In the genomic region with DNA sequence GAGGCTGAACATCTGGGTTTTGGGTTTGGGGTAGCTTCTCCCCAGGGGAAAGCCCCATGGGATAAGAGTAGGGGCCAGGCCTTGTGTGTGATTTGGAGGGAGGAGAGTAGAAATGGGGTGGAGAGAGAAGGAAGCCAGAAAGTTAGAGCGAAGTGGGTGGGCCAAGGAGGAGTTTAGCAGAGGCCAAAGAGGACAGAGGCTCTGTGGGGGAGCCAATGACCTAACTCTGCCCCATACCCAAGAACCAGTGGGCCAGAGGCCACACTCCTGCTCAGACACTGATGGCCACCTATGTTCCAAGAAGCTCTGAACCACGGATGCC, we compare ENCODE assay signal across 16 cellular contexts. TPM values are rescaled to one million over a fixed set of nuclear protein-coding genes. Genes with fewer than 3 reads are reported as not detected.
DNase-seq lines count a peak whose midpoint lies in the region; ATAC-seq and TF ChIP-seq lines count a peak whose summit lies in the region.
"Had no signal": no experiment of that assay in that cellular context is flagged by ENCODE, and none has a peak within 500 bp of the region (broad histone marks: within the 10 kb centered on the region; RNA-seq: fewer than 3 reads in every experiment).

No MANE protein-coding gene starts in this region.

- peaks cover 51% of the 10 kb centered on the region for H3K36me3 ChIP-seq in BLaER1
- no peaks in the 10 kb centered on the region for H3K36me3 ChIP-seq in right atrium auricular region

- peaks cover 96% of the 10 kb centered on the region for H3K4me1 Mint-ChIP-seq in brain
- H3K4me1 Mint-ChIP-seq in activated T-cell treated with anti-CD3 and anti-CD28 coated beads, Interleukin-2, amount 50 U/mL, for 4 hours (ENCODE audit: low read depth) = peaks cover 21% of the 10 kb centered on the region

- no peak overlapping the region for H3K4me3 ChIP-seq in BLaER1
- H3K4me3 ChIP-seq in right atrium auricular region = no peak overlapping the region
- no peak overlapping the region for H3K4me3 ChIP-seq in skin epidermis

- no peaks in the 10 kb centered on the region for H3K36me3 Mint-ChIP-seq in brain
- no peaks in the 10 kb centered on the region for H3K36me3 Mint-ChIP-seq in activated T-cell treated with anti-CD3 and anti-CD28 coated beads, Interleukin-2, amount 50 U/mL, for 4 hours (ENCODE audit: insufficient read depth)

- H3K27ac Mint-ChIP-seq in brain = peak overlapping the region; percentile 60 to 90 (median 73)

- no peaks in the 10 kb centered on the region for H3K9me3 ChIP-seq in BLaER1
- H3K9me3 ChIP-seq in right atrium auricular region = no peaks in the 10 kb centered on the region

- H3K9me3 Mint-ChIP-seq in brain = no peaks in the 10 kb centered on the region
- H3K9me3 Mint-ChIP-seq in activated T-cell treated with anti-CD3 and anti-CD28 coated beads, Interleukin-2, amount 50 U/mL, for 4 hours = no peaks in the 10 kb centered on the region
- H3K9me3 Mint-ChIP-seq: central memory CD8-positive, alpha-beta T cell had no signal

- H3K4me1 ChIP-seq in BLaER1 (peaks cover 82% of the 10 kb centered on the region), right atrium auricular region (peaks cover 0 to 86% of the 10 kb centered on the region in 2 donors)

- peaks cover 48% of the 10 kb centered on the region for H4K20me1 ChIP-seq in BLaER1

- H3K27ac ChIP-seq in BLaER1 (peak overlapping the region; percentile 7), right atrium auricular region (peak overlapping the region; percentile 84 to 92), skin epidermis (peak overlapping the region in 15 of 21 experiments; percentile 12 to 93 (median 60))

- peaks cover 11% of the 10 kb centered on the region; the same call in 1 of the 2 replicates for H3K27me3 ChIP-seq in BLaER1
- no peaks in the 10 kb centered on the region for H3K27me3 ChIP-seq in right atrium auricular region

- no peak for DNase-seq in right atrium auricular region (ENCODE audit: low spot score)
- DNase-seq in stimulated activated CD4-positive, alpha-beta T cell treated with anti-CD3 and anti-CD28 coated beads, Interleukin-12 subunit alpha, Interleukin-12 subunit beta, amount 100 ng/mL, for 4 hours = no peak
- no peak for DNase-seq in activated T-cell treated with anti-CD3 and anti-CD28 coated beads, Interleukin-2, amount 50 U/mL, for 4 hours
- DNase-seq: ACHN, NCI-H1417 treated with DMSO at 0.1 percent for 48 hours, NCI-H2171, retina had no signal

- peak overlapping the region; percentile 87 for H3K4me2 ChIP-seq in BLaER1

- peak overlapping the region in 1 of 5 experiments; percentile 3 for H3K4me3 Mint-ChIP-seq in brain
- H3K4me3 Mint-ChIP-seq in activated T-cell treated with anti-CD3 and anti-CD28 coated beads, Interleukin-2, amount 50 U/mL, for 4 hours = no peak overlapping the region
- H3K4me3 Mint-ChIP-seq: central memory CD8-positive, alpha-beta T cell had no signal

- ATAC-seq in HG02642 (IDR thresholded peaks at IDR 0.05; ENCODE audit: poor library complexity, unreplicated experiment) (no peak), GM19395 (IDR thresholded peaks at IDR 0.05; ENCODE audit: unreplicated experiment) (no peak)
- no peak for ATAC-seq in activated T-cell treated with anti-CD3 and anti-CD28 coated beads, Interleukin-2, amount 50 U/mL, for 4 hours

- no peaks in the 10 kb centered on the region for H3K27me3 Mint-ChIP-seq in brain
- H3K27me3 Mint-ChIP-seq in activated T-cell treated with anti-CD3 and anti-CD28 coated beads, Interleukin-2, amount 50 U/mL, for 4 hours (ENCODE audit: low read depth) = no peaks in the 10 kb centered on the region
- H3K27me3 Mint-ChIP-seq: central memory CD8-positive, alpha-beta T cell had no signal

- H3K9ac ChIP-seq in BLaER1 = peak overlapping the region; percentile 60; the same call in 1 of the 2 replicates

- TF ChIP-seq CTCF in brain (conservative IDR thresholded peaks at IDR 0.05) (no peak), right atrium auricular region (IDR thresholded peaks at IDR 0.05) (no peak)

RNA-seq across cellular contexts. Expression of a gene that starts 9.3 kb away (rescaled TPM):
- 109 TPM for polyA plus RNA-seq in brain (ENCODE audit: insufficient read depth, low read depth, low replicate concordance)
- total RNA-seq in right atrium auricular region = 10 to 100 TPM in 1 of 2 donors, 1 to 10 TPM in 1; 6.7 to 12.7 TPM
- 1 to 10 TPM in 1 of 3 donors, under 1 TPM in 2; 0.48 to 1.1 (median 0.55) TPM for total RNA-seq in activated T-cell treated with anti-CD3 and anti-CD28 coated beads, Interleukin-2, amount 50 U/mL, for 4 hours

RNA-seq across cellular contexts. Expression of a gene that starts 10.9 kb away (rescaled TPM):
- not detected for polyA plus RNA-seq in brain (ENCODE audit: insufficient read depth, low read depth, low replicate concordance)
- total RNA-seq in right atrium auricular region = under 1 TPM in 1 of 2 donors, not detected in 1; 0.43 TPM
- under 1 TPM in 2 of 3 donors, not detected in 1; 0.13 to 0.49 TPM for total RNA-seq in activated T-cell treated with anti-CD3 and anti-CD28 coated beads, Interleukin-2, amount 50 U/mL, for 4 hours
- total RNA-seq: fibroblast of villous mesenchyme, kidney epithelial cell, LHCN-M2 had no signal

RNA-seq across cellular contexts. Expression of a gene that starts 43.8 kb away (rescaled TPM):
- polyA plus RNA-seq in brain (ENCODE audit: insufficient read depth, low read depth, low replicate concordance) = 12.0 TPM
- 100 to 1,000 TPM in 1 of 2 donors, 10 to 100 TPM in 1; 80.5 to 144 TPM for total RNA-seq in right atrium auricular region
- 10 to 100 TPM in 2 of 3 donors, 1 to 10 TPM in 1; 9.3 to 16.4 (median 12.4) TPM for total RNA-seq in activated T-cell treated with anti-CD3 and anti-CD28 coated beads, Interleukin-2, amount 50 U/mL, for 4 hours

RNA-seq across cellular contexts. Expression of a gene that starts 50.3 kb away (rescaled TPM):
- 220 TPM for polyA plus RNA-seq in brain (ENCODE audit: insufficient read depth, low read depth, low replicate concordance)
- total RNA-seq in right atrium auricular region = 100 to 1,000 TPM in 1 of 2 donors, 10 to 100 TPM in 1; 79.2 to 154 TPM
- total RNA-seq in activated T-cell treated with anti-CD3 and anti-CD28 coated beads, Interleukin-2, amount 50 U/mL, for 4 hours = 100 to 1,000 TPM in 2 of 3 donors, 10 to 100 TPM in 1; 97.5 to 113 (median 109) TPM

Comparison
In these comparisons a context has a peak if more than half of its experiments do, and no peak if none do; other contexts are left out.
1. H3K27ac ChIP-seq: peak in every context shown above with its lines; median percentile 88 in right atrium auricular region; 60 in skin epidermis; 7 in BLaER1.
2. RNA of a gene that starts 43.8 kb away (total RNA-seq): 80.5 to 144 TPM in right atrium auricular region; 9.3 to 16.4 TPM in activated T-cell treated with anti-CD3 and anti-CD28 coated beads, Interleukin-2, amount 50 U/mL, for 4 hours; every median in the first group is over 4 times any median in the second.